ENCODE assay signal across 13 cellular contexts in the genomic region with DNA sequence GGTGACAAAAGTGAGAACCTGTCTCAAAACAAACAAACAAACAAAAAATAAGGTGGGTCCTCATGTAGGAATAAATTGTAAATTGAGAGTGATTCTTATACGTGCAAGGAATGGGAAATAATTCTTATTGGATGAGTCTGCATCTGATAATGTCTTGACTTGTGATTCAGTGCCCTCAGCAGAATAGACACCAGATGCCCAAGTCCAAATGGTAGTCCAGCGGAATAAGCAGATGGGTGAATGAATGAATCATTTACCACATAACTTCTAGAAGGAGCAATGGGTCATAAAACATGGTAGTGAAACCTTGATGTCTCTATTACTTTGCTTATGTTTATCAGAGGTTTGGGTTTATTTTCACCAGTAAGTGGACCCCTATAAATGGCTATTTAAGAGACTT.
A peak's percentile ranks its signal among the peaks of the same experiment; 100 is the strongest.
DNase-seq lines count a peak whose midpoint lies in the region; TF ChIP-seq lines count a peak whose summit lies in the region.
"Had no signal": no experiment of that assay in that cellular context is flagged by ENCODE, and none has a peak within 500 bp of the region (broad histone marks: within the 10 kb centered on the region; RNA-seq: fewer than 3 reads in every experiment).

No MANE protein-coding gene starts in this region.

- H3K9me3 ChIP-seq in ascending aorta (no peaks in the 10 kb centered on the region), Peyer's patch (no peaks in the 10 kb centered on the region)
- H3K9me3 ChIP-seq: HAP-1 had no signal

- no peaks in the 10 kb centered on the region for H3K36me3 ChIP-seq in ascending aorta
- no peaks in the 10 kb centered on the region for H3K36me3 ChIP-seq in Peyer's patch
- H3K36me3 ChIP-seq: HAP-1 had no signal

- no peak overlapping the region for H3K27ac ChIP-seq in ascending aorta
- no peak overlapping the region for H3K27ac ChIP-seq in Peyer's patch
- H3K27ac ChIP-seq: C4-2B had no signal

- TF ChIP-seq POLR2A in Peyer's patch (IDR thresholded peaks at IDR 0.05), result no peak

- H3K27me3 ChIP-seq in ascending aorta (no peaks in the 10 kb centered on the region), Peyer's patch (no peaks in the 10 kb centered on the region)

- intact Hi-C loops in ascending aorta (cut with DNase I), result no loop called here

- no peak overlapping the region for H3K4me3 ChIP-seq in epithelial cell of proximal tubule (ENCODE audit: low read depth, low read length)
- H3K4me3 ChIP-seq in ascending aorta, result no peak overlapping the region
- H3K4me3 ChIP-seq in Peyer's patch, result no peak overlapping the region
- H3K4me3 ChIP-seq: HAP-1 had no signal

- H3K4me1 ChIP-seq in ascending aorta (no peaks in the 10 kb centered on the region), Peyer's patch (no peaks in the 10 kb centered on the region)
- H3K4me1 ChIP-seq: HAP-1 had no signal

- TF ChIP-seq CTCF in epithelial cell of proximal tubule (conservative IDR thresholded peaks at IDR 0.05; ENCODE audit: low read depth, low read length), result no peak
- no peak for TF ChIP-seq CTCF in ascending aorta (IDR thresholded peaks at IDR 0.05)
- TF ChIP-seq CTCF in Peyer's patch (IDR thresholded peaks at IDR 0.05), result no peak

- DNase-seq in HS-5 (ENCODE audit: low read depth) (peak; percentile 56), RKO (ENCODE audit: low spot score) (peak; percentile 13), epithelial cell of proximal tubule (ENCODE audit: low read depth) (peak; percentile 42), left kidney (ENCODE audit: low read depth, low spot score) (peak; percentile 1), ascending aorta (ENCODE audit: low spot score in 2 of 2) (no peak), Peyer's patch (no peak)
- no peak for DNase-seq in stimulated activated naive CD4-positive, alpha-beta T cell treated with Interleukin-2 at 50 U/mL for 16 hours (lab: John Stamatoyannopoulos, UW)
- DNase-seq: CD4-positive, alpha-beta memory T cell; DND-41; GDM1; IMR-90 had no signal

Comparison
In these comparisons a context has a peak if more than half of its experiments do, and no peak if none do; other contexts are left out.
1. DNase-seq: peak in HS-5 (single experiment), RKO (single experiment), epithelial cell of proximal tubule (single experiment) and left kidney (single experiment); none in ascending aorta (0 of 2), Peyer's patch (0 of 3) and stimulated activated naive CD4-positive, alpha-beta T cell treated with Interleukin-2 at 50 U/mL for 16 hours (single experiment).